In the genomic region with DNA sequence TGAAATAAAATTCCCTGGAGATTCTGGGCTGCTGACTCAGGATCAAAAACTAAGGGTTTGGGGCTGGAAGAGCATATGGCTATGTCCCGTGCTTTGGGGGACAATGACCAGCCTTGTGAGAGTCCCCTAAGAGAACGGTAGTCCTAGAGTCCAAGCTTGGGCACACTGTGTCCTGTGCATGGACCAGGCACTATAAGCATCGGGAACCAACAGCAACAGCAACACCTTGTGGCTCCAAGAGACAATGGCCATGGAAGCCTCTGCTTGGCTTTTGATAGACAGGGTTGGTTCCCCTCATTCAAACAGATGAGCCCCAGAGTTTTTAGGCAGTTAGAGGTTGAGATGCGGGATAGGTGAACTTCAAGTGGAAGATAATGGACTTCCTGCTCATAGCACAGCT, we compare ENCODE assay signal across 10 cellular contexts.
DNase-seq lines count a peak whose midpoint lies in the region; ATAC-seq and TF ChIP-seq lines count a peak whose summit lies in the region.
"Had no signal": no experiment of that assay in that cellular context is flagged by ENCODE, and none has a peak within 500 bp of the region (broad histone marks: within the 10 kb centered on the region; RNA-seq: fewer than 3 reads in every experiment).

No MANE protein-coding gene starts in this region.

- H3K4me1 ChIP-seq in BE2C (no peaks in the 10 kb centered on the region), gastroesophageal sphincter (no peaks in the 10 kb centered on the region)

- no peaks in the 10 kb centered on the region for H3K9me3 Mint-ChIP-seq in activated T-helper 1 cell treated with anti-CD3 and anti-CD28 coated beads, Interleukin-12 subunit alpha, Interleukin-12 subunit beta, Interleukin-2, Interleukin-4 antibody, amounts not matched to agents 30 ng/mL and 10 ng/mL and 1 ng/mL, durations not matched to agents 14 hours and 24 hours and 36 hours

- no peaks in the 10 kb centered on the region for H3K4me1 Mint-ChIP-seq in activated T-helper 1 cell treated with anti-CD3 and anti-CD28 coated beads, Interleukin-12 subunit alpha, Interleukin-12 subunit beta, Interleukin-2, Interleukin-4 antibody, amounts not matched to agents 30 ng/mL and 10 ng/mL and 1 ng/mL, durations not matched to agents 14 hours and 24 hours and 36 hours (ENCODE audit: low read depth)

- H3K4me3 ChIP-seq in BE2C (ENCODE audit: low read depth, low read length) (no peak overlapping the region), fibroblast of the aortic adventitia (ENCODE audit: low read depth, low read length) (no peak overlapping the region), gastroesophageal sphincter (no peak overlapping the region)

- 51 to 83% methylated on average over 2 to 3 of the region's 4 CpGs for WGBS in gastroesophageal sphincter (ENCODE audit: low coverage in 1 of 2), 2 donors

- TF ChIP-seq EP300 in gastroesophageal sphincter (IDR thresholded peaks at IDR 0.05), result no peak

- TF ChIP-seq CTCF in BE2C (IDR thresholded peaks at IDR 0.05; ENCODE audit: low read depth, low read length) (peak; percentile 53), fibroblast of the aortic adventitia (IDR thresholded peaks at IDR 0.05; ENCODE audit: insufficient read depth, low read length) (peak; percentile 6), gastroesophageal sphincter (IDR thresholded peaks at IDR 0.05) (peak in 1 of 4 experiments; percentile 8)

- TF ChIP-seq POLR2A in gastroesophageal sphincter (IDR thresholded peaks at IDR 0.05), result no peak

- H3K27me3 ChIP-seq in BE2C (no peaks in the 10 kb centered on the region), gastroesophageal sphincter (no peaks in the 10 kb centered on the region)

- H3K4me3 Mint-ChIP-seq in activated T-helper 1 cell treated with anti-CD3 and anti-CD28 coated beads, Interleukin-12 subunit alpha, Interleukin-12 subunit beta, Interleukin-2, Interleukin-4 antibody, amounts not matched to agents 30 ng/mL and 10 ng/mL and 1 ng/mL, durations not matched to agents 14 hours and 24 hours and 36 hours, result no peak overlapping the region

- H3K36me3 Mint-ChIP-seq in activated T-helper 1 cell treated with anti-CD3 and anti-CD28 coated beads, Interleukin-12 subunit alpha, Interleukin-12 subunit beta, Interleukin-2, Interleukin-4 antibody, amounts not matched to agents 30 ng/mL and 10 ng/mL and 1 ng/mL, durations not matched to agents 14 hours and 24 hours and 36 hours (ENCODE audit: low read depth), result no peaks in the 10 kb centered on the region

- peak; percentile 54 for ATAC-seq in GM21526 (IDR thresholded peaks at IDR 0.05; ENCODE audit: low FRiP score, unreplicated experiment)
- no peak for ATAC-seq in GM18520 (IDR thresholded peaks at IDR 0.05; ENCODE audit: unreplicated experiment)
- no peak for ATAC-seq in HG03469 (IDR thresholded peaks at IDR 0.05; ENCODE audit: unreplicated experiment)
- no peak for ATAC-seq in gastroesophageal sphincter

- H3K27ac Mint-ChIP-seq in activated T-helper 1 cell treated with anti-CD3 and anti-CD28 coated beads, Interleukin-12 subunit alpha, Interleukin-12 subunit beta, Interleukin-2, Interleukin-4 antibody, amounts not matched to agents 30 ng/mL and 10 ng/mL and 1 ng/mL, durations not matched to agents 14 hours and 24 hours and 36 hours, result no peak overlapping the region

- intact Hi-C loops in activated T-helper 1 cell treated with anti-CD3 and anti-CD28 coated beads, Interleukin-12 subunit alpha, Interleukin-12 subunit beta, Interleukin-2, Interleukin-4 antibody, amounts not matched to agents 30 ng/mL and 10 ng/mL and 1 ng/mL, durations not matched to agents 14 hours and 24 hours and 36 hours (cut with micrococcal nuclease), result no loop called here

- H3K9me3 ChIP-seq in BE2C (no peaks in the 10 kb centered on the region), gastroesophageal sphincter (no peaks in the 10 kb centered on the region)

- H3K36me3 ChIP-seq in BE2C, result no peaks in the 10 kb centered on the region
- H3K36me3 ChIP-seq in gastroesophageal sphincter, result no peaks in the 10 kb centered on the region

- no peaks in the 10 kb centered on the region for H3K27me3 Mint-ChIP-seq in activated T-helper 1 cell treated with anti-CD3 and anti-CD28 coated beads, Interleukin-12 subunit alpha, Interleukin-12 subunit beta, Interleukin-2, Interleukin-4 antibody, amounts not matched to agents 30 ng/mL and 10 ng/mL and 1 ng/mL, durations not matched to agents 14 hours and 24 hours and 36 hours (ENCODE audit: insufficient read depth)

- H3K27ac ChIP-seq in gastroesophageal sphincter, result no peak overlapping the region

- peak; percentile 12 for DNase-seq in BE2C
- DNase-seq in NCI-H69 (lab: John Stamatoyannopoulos, UW), result peak; percentile 100
- no peak for DNase-seq in fibroblast of the aortic adventitia (ENCODE audit: low read depth)
- no peak for DNase-seq in activated T-helper 1 cell treated with anti-CD3 and anti-CD28 coated beads, Interleukin-12 subunit alpha, Interleukin-12 subunit beta, Interleukin-2, Interleukin-4 antibody, amounts not matched to agents 30 ng/mL and 10 ng/mL and 1 ng/mL, durations not matched to agents 14 hours and 24 hours and 36 hours (ENCODE audit: low spot score)
- DNase-seq: GOT3, nucleus accumbens had no signal

Comparison
In these comparisons a context has a peak if more than half of its experiments do, and no peak if none do; other contexts are left out.
1. DNase-seq: peak in BE2C (single experiment) and NCI-H69 (single experiment); none in fibroblast of the aortic adventitia (single experiment) and activated T-helper 1 cell treated with anti-CD3 and anti-CD28 coated beads, Interleukin-12 subunit alpha, Interleukin-12 subunit beta, Interleukin-2, Interleukin-4 antibody, amounts not matched to agents 30 ng/mL and 10 ng/mL and 1 ng/mL, durations not matched to agents 14 hours and 24 hours and 36 hours (single experiment).